In the genomic region with DNA sequence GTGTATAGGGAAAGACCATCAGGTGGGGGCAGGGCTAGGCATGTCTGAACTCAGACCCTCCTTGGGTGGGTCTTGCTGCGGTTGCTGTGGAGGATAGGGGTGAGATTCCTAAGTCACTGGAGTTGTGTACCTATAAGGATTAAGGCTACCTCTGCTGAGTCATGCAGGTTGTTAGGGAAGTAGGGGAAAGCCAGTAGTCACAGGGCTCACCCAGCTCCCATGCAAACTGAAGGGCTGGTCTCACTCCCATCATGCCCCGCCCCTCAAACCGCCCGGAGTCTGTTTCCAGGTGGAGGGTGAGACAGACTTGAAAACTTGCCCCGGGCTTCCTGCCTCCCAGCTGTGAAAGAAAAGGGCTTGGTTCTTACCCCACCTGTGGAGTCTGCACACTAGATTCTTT, we compare ENCODE assay signal across 15 cellular contexts.
"Had no signal": no experiment of that assay in that cellular context is flagged by ENCODE, and none has a peak within 500 bp of the region (broad histone marks: within the 10 kb centered on the region; RNA-seq: fewer than 3 reads in every experiment).

No MANE protein-coding gene starts in this region.

- H3K36me3 ChIP-seq: neutrophil had no signal

- DNase-seq: activated CD4-positive, alpha-beta memory T cell treated with anti-CD3 and anti-CD28 coated beads, Interleukin-2, amount 10 ng/mL, durations not matched to agents 7 days and 5 days; activated CD4-positive, alpha-beta T cell treated with anti-CD3 and anti-CD28 coated beads for 36 hours; activated gamma-delta T cell treated with Interleukin-2 at 50 U/mL for 16 hours; activated naive CD8-positive, alpha-beta T cell treated with anti-CD3 and anti-CD28 coated beads for 36 hours; activated T-cell treated with anti-CD3 and anti-CD28 coated beads, Interleukin-2, amount 50 U/mL, for 72 hours; hippocampal formation; left cardiac atrium; naive thymus-derived CD4-positive, alpha-beta T cell; posterior cingulate gyrus had no signal

- ATAC-seq: activated CD4-positive, alpha-beta T cell treated with anti-CD3 and anti-CD28 coated beads for 36 hours; activated T-cell treated with anti-CD3 and anti-CD28 coated beads, Interleukin-2, amount 50 U/mL, for 72 hours; left cardiac atrium; naive thymus-derived CD4-positive, alpha-beta T cell; right cardiac atrium had no signal

- H3K27me3 ChIP-seq: neutrophil had no signal

- H3K4me2 ChIP-seq: smooth muscle cell had no signal

- H3K9me3 ChIP-seq: neutrophil had no signal

- H3K27me3 Mint-ChIP-seq: activated CD4-positive, alpha-beta memory T cell treated with anti-CD3 and anti-CD28 coated beads, Interleukin-2, amount 10 ng/mL, durations not matched to agents 7 days and 5 days; activated CD4-positive, alpha-beta T cell treated with anti-CD3 and anti-CD28 coated beads for 36 hours; activated naive CD8-positive, alpha-beta T cell treated with anti-CD3 and anti-CD28 coated beads for 36 hours had no signal

- H3K36me3 Mint-ChIP-seq: activated naive CD8-positive, alpha-beta T cell treated with anti-CD3 and anti-CD28 coated beads for 36 hours; naive thymus-derived CD4-positive, alpha-beta T cell had no signal

- H3K27ac Mint-ChIP-seq: activated CD4-positive, alpha-beta memory T cell treated with anti-CD3 and anti-CD28 coated beads, Interleukin-2, amount 10 ng/mL, durations not matched to agents 7 days and 5 days; activated CD4-positive, alpha-beta T cell treated with anti-CD3 and anti-CD28 coated beads for 36 hours; activated naive CD8-positive, alpha-beta T cell treated with anti-CD3 and anti-CD28 coated beads for 36 hours; activated T-cell treated with anti-CD3 and anti-CD28 coated beads, Interleukin-2, amount 50 U/mL, for 72 hours; naive thymus-derived CD4-positive, alpha-beta T cell had no signal

- H3K4me3 ChIP-seq: lung, smooth muscle cell had no signal

- FAIRE-seq: endothelial cell of umbilical vein had no signal

- H3K27ac ChIP-seq: neutrophil, VCaP had no signal

- H3K4me1 Mint-ChIP-seq: activated CD4-positive, alpha-beta memory T cell treated with anti-CD3 and anti-CD28 coated beads, Interleukin-2, amount 10 ng/mL, durations not matched to agents 7 days and 5 days; activated CD4-positive, alpha-beta T cell treated with anti-CD3 and anti-CD28 coated beads for 36 hours; activated naive CD8-positive, alpha-beta T cell treated with anti-CD3 and anti-CD28 coated beads for 36 hours; naive thymus-derived CD4-positive, alpha-beta T cell had no signal

- H3K4me3 Mint-ChIP-seq: activated CD4-positive, alpha-beta memory T cell treated with anti-CD3 and anti-CD28 coated beads, Interleukin-2, amount 10 ng/mL, durations not matched to agents 7 days and 5 days; activated CD4-positive, alpha-beta T cell treated with anti-CD3 and anti-CD28 coated beads for 36 hours; activated naive CD8-positive, alpha-beta T cell treated with anti-CD3 and anti-CD28 coated beads for 36 hours; activated T-cell treated with anti-CD3 and anti-CD28 coated beads, Interleukin-2, amount 50 U/mL, for 72 hours; naive thymus-derived CD4-positive, alpha-beta T cell had no signal
